Comparison of ENCODE assay signal across 14 cellular contexts in genomic region chr5:149405550-149406202, GRCh38. TPM values are rescaled to one million over a fixed set of nuclear protein-coding genes. Genes with fewer than 3 reads are reported as not detected.
DNase-seq lines count a peak whose midpoint lies in the region; ATAC-seq and TF ChIP-seq lines count a peak whose summit lies in the region.
"Had no signal": no experiment of that assay in that cellular context is flagged by ENCODE, and none has a peak within 500 bp of the region (broad histone marks: within the 10 kb centered on the region; RNA-seq: fewer than 3 reads in every experiment).

No MANE protein-coding gene starts in this region.

- no peak overlapping the region for H2AFZ ChIP-seq in osteoblast (ENCODE audit: low read length)

- no peaks in the 10 kb centered on the region for H3K9me3 ChIP-seq in SK-N-MC (ENCODE audit: low read depth, low read length)
- H3K9me3 ChIP-seq in gastroesophageal sphincter: no peaks in the 10 kb centered on the region
- H3K9me3 ChIP-seq in osteoblast (ENCODE audit: low read depth, low read length): no peaks in the 10 kb centered on the region
- H3K9me3 ChIP-seq in upper lobe of left lung: no peaks in the 10 kb centered on the region

- TF ChIP-seq CTCF in gastroesophageal sphincter (IDR thresholded peaks at IDR 0.05) (no peak), osteoblast (IDR thresholded peaks at IDR 0.05; ENCODE audit: extremely low read depth, low read depth, low read length) (no peak), upper lobe of left lung (IDR thresholded peaks at IDR 0.05) (no peak), GM20000 (IDR thresholded peaks at IDR 0.05; ENCODE audit: extremely low read depth, missing control alignments) (no peak)

- H3K4me1 ChIP-seq in gastroesophageal sphincter (peaks cover 0 to 48% (median 8%) of the 10 kb centered on the region in 3 donors), osteoblast (ENCODE audit: insufficient read depth, low read length) (peaks cover 60% of the 10 kb centered on the region), upper lobe of left lung (peaks cover 0 to 9% (median 2%) of the 10 kb centered on the region in 4 donors)

- DNase-seq in SK-N-MC (ENCODE audit: low read depth, low spot score) (no peak), osteoblast (ENCODE audit: insufficient read length, low spot score, missing footprints) (no peak), upper lobe of left lung (peak in 1 of 2 donors; percentile 50), iPS-NIHi7 (ENCODE audit: extremely low spot score) (no peak), GM20000 (ENCODE audit: low spot score) (no peak)
- DNase-seq: activated CD4-positive, alpha-beta T cell treated with anti-CD3 and anti-CD28 coated beads, Interleukin-2, amount 10 ng/mL, durations not matched to agents 7 days and 5 days; activated gamma-delta T cell; DMS153; mammary epithelial cell; NCI-H1092; NCI-H524 treated with DMSO at 0.1 percent for 48 hours had no signal

- H3K27ac ChIP-seq in SK-N-MC: peak overlapping the region; percentile 53
- H3K27ac ChIP-seq in gastroesophageal sphincter: peak overlapping the region; percentile 85 to 95 (median 94)
- H3K27ac ChIP-seq in osteoblast (ENCODE audit: low read depth, low read length): peak overlapping the region; percentile 99
- peak overlapping the region; percentile 63 to 83 (median 73) for H3K27ac ChIP-seq in upper lobe of left lung

- no peak for ATAC-seq in gastroesophageal sphincter
- no peak for ATAC-seq in upper lobe of left lung (ENCODE audit: low FRiP score in 2 of 2)
- no peak for ATAC-seq in GM19395 (IDR thresholded peaks at IDR 0.05; ENCODE audit: unreplicated experiment)

- peaks cover 36% of the 10 kb centered on the region for H4K20me1 ChIP-seq in osteoblast (ENCODE audit: insufficient read depth, low read length)

- H3K4me3 ChIP-seq in SK-N-MC (peak overlapping the region; percentile 83; the same call in 1 of the 2 replicates), gastroesophageal sphincter (peak overlapping the region; percentile 29 to 74), osteoblast (ENCODE audit: insufficient read depth, low read length) (no peak overlapping the region), upper lobe of left lung (no peak overlapping the region)

- H3K36me3 ChIP-seq in SK-N-MC (ENCODE audit: insufficient read depth, low read length): no peaks in the 10 kb centered on the region
- peaks cover 9 to 28% of the 10 kb centered on the region in 2 donors for H3K36me3 ChIP-seq in gastroesophageal sphincter
- H3K36me3 ChIP-seq in osteoblast (ENCODE audit: insufficient read depth, low read length): peaks cover 25% of the 10 kb centered on the region
- H3K36me3 ChIP-seq in upper lobe of left lung: no peaks in the 10 kb centered on the region

- TF ChIP-seq EP300 in gastroesophageal sphincter (IDR thresholded peaks at IDR 0.05): no peak
- TF ChIP-seq EP300 in upper lobe of left lung (IDR thresholded peaks at IDR 0.05): no peak

- H3K4me2 ChIP-seq in osteoblast (ENCODE audit: insufficient read depth, low read length): peak overlapping the region; percentile 87

- no peaks in the 10 kb centered on the region for H3K27me3 ChIP-seq in gastroesophageal sphincter
- no peaks in the 10 kb centered on the region for H3K27me3 ChIP-seq in osteoblast (ENCODE audit: insufficient read depth, low read length)
- H3K27me3 ChIP-seq in upper lobe of left lung: no peaks in the 10 kb centered on the region

- H3K9ac ChIP-seq in SK-N-MC (ENCODE audit: insufficient read length): no peak overlapping the region

- WGBS in gastroesophageal sphincter (ENCODE audit: low coverage in 1 of 2), 2 donors: 50 to 57% methylated on average over 9 of the region's 16 CpGs
- 80 to 86% methylated on average over 12 to 16 of the region's 16 CpGs for WGBS in upper lobe of left lung, 2 donors

- peaks cover 45% of the 10 kb centered on the region for H3K79me2 ChIP-seq in osteoblast (ENCODE audit: insufficient read depth, low read length)

- no peak for TF ChIP-seq POLR2A in gastroesophageal sphincter (IDR thresholded peaks at IDR 0.05)
- no peak for TF ChIP-seq POLR2A in upper lobe of left lung (IDR thresholded peaks at IDR 0.05)

RNA-seq across cellular contexts. Expression of gene IL17B, which starts 26.6 kb away (rescaled TPM):
- total RNA-seq in gastroesophageal sphincter: 1 to 10 TPM; 2.3 to 7.2 (median 4.0) TPM
- 0.29 TPM in 1 of 2 replicates, not detected in the other for total RNA-seq in osteoblast
- total RNA-seq in upper lobe of left lung: 1 to 10 TPM in 1 of 6 donors, not detected in 5; 2.4 TPM
- total RNA-seq: activated CD4-positive, alpha-beta T cell treated with anti-CD3 and anti-CD28 coated beads, Interleukin-2, amount 10 ng/mL, durations not matched to agents 7 days and 5 days; frontal cortex had no signal

RNA-seq across cellular contexts. Expression of gene PCYOX1L, which starts 47.8 kb away (rescaled TPM):
- total RNA-seq in gastroesophageal sphincter: 1 to 10 TPM; 2.5 to 4.7 (median 3.8) TPM
- 4.3 and 4.7 TPM in 2 replicates for total RNA-seq in osteoblast
- 10 to 100 TPM in 1 of 6 donors, 1 to 10 TPM in 5; 3.2 to 10.1 (median 5.0) TPM for total RNA-seq in upper lobe of left lung

Comparison
In these comparisons a context has a peak if more than half of its experiments do, and no peak if none do; other contexts are left out.
1. H3K4me3 ChIP-seq: peak in SK-N-MC (single experiment) and gastroesophageal sphincter (2 of 2); none in osteoblast (single experiment) and upper lobe of left lung (0 of 4).
2. Peak in every context shown above with its lines, with median percentiles within 50 percentile points of each other: H3K27ac ChIP-seq.